In genomic region chr10:70664702-70665195, GRCh38 we compare ENCODE assay signal across 1 cellular context.
TF ChIP-seq lines count a peak whose summit lies in the region.

No MANE protein-coding gene starts in this region.

TF ChIP-seq in SK-N-SH, 30 proteins besides CTCF, POLR2A, EP300 and RAD21 (continued from another document):
- TF ChIP-seq REST (IDR thresholded peaks at IDR 0.05; ENCODE audit: low read depth, low read length) (0 out of 2 replicates have a peak, but pooled peaks have one; percentile 37), PBX3 (IDR thresholded peaks at IDR 0.05) (peak; percentile 96), MXI1 (IDR thresholded peaks at IDR 0.05; ENCODE audit: low read depth, low read length) (peak; percentile 82), JUND (IDR thresholded peaks at IDR 0.05) (peak; percentile 91), GABPA (IDR thresholded peaks at IDR 0.05; ENCODE audit: low read depth) (no peak), POLR2AphosphoS5 (IDR thresholded peaks at IDR 0.05; ENCODE audit: low read depth, low read length) (peak; percentile 83; the same call in 1 of the 2 replicates), NFIC (IDR thresholded peaks at IDR 0.05; ENCODE audit: borderline replicate concordance) (peak; percentile 98), ELF1 (IDR thresholded peaks at IDR 0.05) (peak; percentile 37; the same call in 1 of the 2 replicates), TEAD4 (IDR thresholded peaks at IDR 0.05; ENCODE audit: borderline replicate concordance, insufficient read depth) (peak; percentile 92), RCOR1 (IDR thresholded peaks at IDR 0.05; ENCODE audit: low read length) (peak; percentile 61)
